Comparison of ENCODE assay signal across 6 cellular contexts in genomic region chr2:24093270-24093669, GRCh38. TPM values are rescaled to one million over a fixed set of nuclear protein-coding genes. Genes with fewer than 3 reads are reported as not detected.
"Had no signal": no experiment of that assay in that cellular context is flagged by ENCODE, and none has a peak within 500 bp of the region (broad histone marks: within the 10 kb centered on the region; RNA-seq: fewer than 3 reads in every experiment).

No MANE protein-coding gene starts in this region.

RNA-seq across cellular contexts. Expression of gene PFN4, which starts 29.9 kb away (rescaled TPM):
- total RNA-seq: left colon; mesenteric fat pad; mononuclear cell; mucosa of descending colon; naive thymus-derived CD4-positive, alpha-beta T cell had no signal
- polyA plus RNA-seq: immature natural killer cell; naive thymus-derived CD4-positive, alpha-beta T cell had no signal

RNA-seq across cellular contexts. Expression of gene FKBP1B, which starts 43.7 kb away (rescaled TPM):
- polyA plus RNA-seq: naive thymus-derived CD4-positive, alpha-beta T cell had no signal
